ENCODE assay signal across 19 cellular contexts in the genomic region with DNA sequence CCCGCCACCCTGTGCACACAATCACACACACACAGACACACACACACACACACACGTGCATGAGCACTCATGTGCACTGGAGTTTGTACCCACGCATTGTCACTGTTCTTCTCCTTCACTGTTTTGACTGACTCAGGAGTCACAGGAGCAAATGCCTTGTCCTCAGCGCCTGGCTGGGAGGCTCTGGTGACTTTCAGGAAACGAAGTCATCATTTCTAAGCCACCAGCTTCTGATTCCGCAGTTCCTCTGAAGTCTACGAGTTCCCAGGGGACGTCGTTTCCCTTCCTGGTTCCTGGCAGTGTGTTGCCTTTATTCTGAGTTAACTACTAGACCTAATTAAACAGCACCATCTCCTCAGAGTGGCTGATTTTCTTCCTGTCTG.
A peak's percentile ranks its signal among the peaks of the same experiment; 100 is the strongest.
DNase-seq lines count a peak whose midpoint lies in the region; ATAC-seq and TF ChIP-seq lines count a peak whose summit lies in the region.
"Had no signal": no experiment of that assay in that cellular context is flagged by ENCODE, and none has a peak within 500 bp of the region (broad histone marks: within the 10 kb centered on the region; RNA-seq: fewer than 3 reads in every experiment).

No MANE protein-coding gene starts in this region.

- intact Hi-C loops in spleen (cut with DNase I; ENCODE audit: low total_unique reads), result loop anchor here (2.0 kb wide), 1 partner anchor 41 kb away; no protein-coding TSS in a partner anchor
- intact Hi-C loops in transverse colon (cut with DNase I; ENCODE audit: low total_unique reads), result no loop called here

- in situ Hi-C loops in transverse colon (cut with MboI; ENCODE audit: low pct_ligation_motif_present in 1 of 4, low pct_unique_long_range_greater_than_20kb in 1 of 4, low sequenced_read_pairs in 3 of 4), result no loop called here

- H3K27me3 ChIP-seq in spleen (replicated peaks in 1 of 7) (no peaks in the 10 kb centered on the region), transverse colon (no peaks in the 10 kb centered on the region)
- H3K27me3 ChIP-seq: MG63, tibial nerve had no signal

- H3K4me3 ChIP-seq in SK-N-MC (no peak overlapping the region), spleen (no peak overlapping the region), transverse colon (no peak overlapping the region)
- H3K4me3 ChIP-seq: MG63, stomach, tibial nerve had no signal

- TF ChIP-seq POLR2A in spleen (IDR thresholded peaks at IDR 0.05) (no peak), transverse colon (IDR thresholded peaks at IDR 0.05) (no peak)

- DNase-seq in activated effector memory CD4-positive, alpha-beta T cell treated with anti-CD3 and anti-CD28 coated beads, Interleukin-2, amount 50 U/mL, for 16 hours, result peak; percentile 27
- DNase-seq in activated effector memory CD4-positive, alpha-beta T cell treated with Interleukin-2 at 50 U/mL for 16 hours, result no peak
- peak; percentile 45 for DNase-seq in SK-N-MC (ENCODE audit: low read depth, low spot score)
- DNase-seq in islet precursor cell, result peak; percentile 81
- peak; percentile 32 for DNase-seq in spleen
- DNase-seq in transverse colon, result no peak
- DNase-seq: 8988T; activated CD4-positive, alpha-beta T cell treated with anti-CD3 and anti-CD28 coated beads for 36 hours; activated naive CD4-positive, alpha-beta T cell treated with anti-CD3 and anti-CD28 coated beads, Interleukin-2, amount 10 ng/mL, durations not matched to agents 7 days and 5 days; activated T-cell treated with anti-CD3 and anti-CD28 coated beads, Interleukin-2, amount 50 U/mL, for 48 hours; H7; MG63; NCI-H1436; NCI-H510A; stomach had no signal

- TF ChIP-seq EP300 in transverse colon (IDR thresholded peaks at IDR 0.05; ENCODE audit: low read depth), result no peak

- no peaks in the 10 kb centered on the region for H3K9me3 ChIP-seq in SK-N-MC (ENCODE audit: low read depth, low read length)
- no peaks in the 10 kb centered on the region for H3K9me3 ChIP-seq in spleen
- no peaks in the 10 kb centered on the region for H3K9me3 ChIP-seq in transverse colon
- H3K9me3 ChIP-seq: MG63, stomach, tibial nerve had no signal

- H3K9ac ChIP-seq in SK-N-MC (ENCODE audit: insufficient read length), result no peak overlapping the region

- no peak for TF ChIP-seq CTCF in spleen (IDR thresholded peaks at IDR 0.05 in 8 of 11, conservative IDR thresholded peaks at IDR 0.05 in 3 of 11)
- TF ChIP-seq CTCF in transverse colon (IDR thresholded peaks at IDR 0.05), result no peak

- no peak overlapping the region for H3K27ac ChIP-seq in SK-N-MC
- no peak overlapping the region for H3K27ac ChIP-seq in spleen
- no peak overlapping the region for H3K27ac ChIP-seq in transverse colon
- H3K27ac ChIP-seq: RWPE1, stomach, tibial nerve had no signal

- 46 to 52% (median 51%) methylated on average over 9 of the region's 9 CpGs for WGBS in spleen, 5 donors
- 78% methylated on average over 9 of the region's 9 CpGs; no CpG with 5 or more reads in 1 of the 2 donors for WGBS in transverse colon (ENCODE audit: low coverage in 1 of 2), 2 donors

- H3K4me1 ChIP-seq in spleen (peaks cover 0 to 26% (median 2%) of the 10 kb centered on the region in 6 donors), transverse colon (no peaks in the 10 kb centered on the region)
- H3K4me1 ChIP-seq: stomach had no signal

- no peaks in the 10 kb centered on the region for H3K36me3 ChIP-seq in SK-N-MC (ENCODE audit: insufficient read depth, low read length)
- no peaks in the 10 kb centered on the region for H3K36me3 ChIP-seq in spleen
- no peaks in the 10 kb centered on the region for H3K36me3 ChIP-seq in transverse colon
- H3K36me3 ChIP-seq: MG63, stomach, tibial nerve had no signal

- no peak for ATAC-seq in HG03469 (IDR thresholded peaks at IDR 0.05; ENCODE audit: unreplicated experiment)
- no peak for ATAC-seq in HG03097 (IDR thresholded peaks at IDR 0.05; ENCODE audit: low FRiP score, unreplicated experiment)
- ATAC-seq: activated CD4-positive, alpha-beta T cell treated with anti-CD3 and anti-CD28 coated beads for 36 hours had no signal

Comparison
In these comparisons a context has a peak if more than half of its experiments do, and no peak if none do; other contexts are left out.
1. DNase-seq: peak in activated effector memory CD4-positive, alpha-beta T cell treated with anti-CD3 and anti-CD28 coated beads, Interleukin-2, amount 50 U/mL, for 16 hours (single experiment), SK-N-MC (single experiment), islet precursor cell (single experiment) and spleen (single experiment); none in activated effector memory CD4-positive, alpha-beta T cell treated with Interleukin-2 at 50 U/mL for 16 hours (single experiment) and transverse colon (single experiment).